23 cellular contexts compared by ENCODE assay signal in genomic region chr3:62153231-62153630, GRCh38.
"Had no signal": no experiment of that assay in that cellular context is flagged by ENCODE, and none has a peak within 500 bp of the region (broad histone marks: within the 10 kb centered on the region; RNA-seq: fewer than 3 reads in every experiment).

No MANE protein-coding gene starts in this region.

- DNase-seq: Karpas-422, KG1, MG63, NCI-H1092 treated with DMSO at 0.1 percent for 48 hours, NCI-H1436, NCI-H187, NCI-H2029, NCI-H2081 treated with DMSO at 0.1 percent for 48 hours, NCI-H2171, NCI-H226, NCI-H446, NCI-H510A, NCI-H524 treated with DMSO at 0.1 percent for 48 hours, NCI-H69, NCI-H774, Right ventricle myocardium superior, RPMI8226, SIG-M5 had no signal

- H3K27ac ChIP-seq: HL-60, SJSA1, SK-N-MC had no signal

- H3K9me3 ChIP-seq: MG63, SJSA1 had no signal

- H3K27me3 ChIP-seq: MG63, SJSA1 had no signal

- FAIRE-seq: HTR-8/SVneo, RCC 7860 had no signal

- H3K4me1 ChIP-seq: SJSA1 had no signal

- H3K36me3 ChIP-seq: MG63, SJSA1 had no signal

- H3K4me3 ChIP-seq: MG63, SJSA1, SK-N-MC had no signal
